In the genomic region with DNA sequence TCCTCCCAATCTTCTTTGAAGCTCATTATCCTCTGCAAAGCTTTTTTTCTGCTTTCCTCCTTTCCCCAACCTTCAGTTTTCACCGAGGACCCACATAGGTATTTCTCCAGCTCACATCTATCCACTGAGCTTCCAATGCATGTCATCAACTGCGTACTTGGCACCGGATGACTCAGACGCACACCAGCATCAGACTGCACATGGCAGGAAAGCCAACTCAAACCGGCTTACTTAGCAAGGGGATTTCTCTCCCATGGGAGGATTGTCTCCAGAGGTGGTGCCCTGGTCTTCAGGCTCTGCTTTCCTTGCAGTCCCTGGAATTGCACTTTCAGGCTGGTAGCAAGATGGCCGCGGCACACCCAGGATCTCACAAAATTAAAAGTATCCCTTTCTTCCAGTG, we compare ENCODE assay signal across 8 cellular contexts. TPM values are rescaled to one million over a fixed set of nuclear protein-coding genes. Genes with fewer than 3 reads are reported as not detected.
A peak's percentile ranks its signal among the peaks of the same experiment; 100 is the strongest.
DNase-seq lines count a peak whose midpoint lies in the region; ATAC-seq and TF ChIP-seq lines count a peak whose summit lies in the region.

No MANE protein-coding gene starts in this region.

- ATAC-seq in body of pancreas (no peak), upper lobe of left lung (ENCODE audit: low FRiP score in 2 of 2) (no peak)
- ATAC-seq in activated CD4-positive, CD25-positive, alpha-beta regulatory T cell treated with anti-CD3 and anti-CD28 coated beads, Interleukin-2, amount 50 U/mL, for 24 hours, result no peak

- WGBS in body of pancreas, 2 donors, result 67 to 74% methylated on average over 7 of the region's 7 CpGs
- 70 to 78% methylated on average over 7 of the region's 7 CpGs for whole genome bisulfite sequencing in upper lobe of left lung, 2 donors

- DNase-seq in activated effector memory CD4-positive, alpha-beta T cell treated with anti-CD3 and anti-CD28 coated beads, Interleukin-2, amount 50 U/mL, for 16 hours, result peak; percentile 68
- no peak for DNase-seq in activated effector memory CD4-positive, alpha-beta T cell treated with Interleukin-2 at 50 U/mL for 16 hours
- no peak for DNase-seq in body of pancreas
- peak; percentile 81 to 97 for DNase-seq in lung microvascular endothelial cell (ENCODE audit: low read depth in 2 of 2)
- no peak for DNase-seq in upper lobe of left lung
- DNase-seq in T-helper 9 cell, result no peak
- no peak for DNase-seq in NCI-H2171 (lab: John Stamatoyannopoulos, UW)

- H3K27me3 ChIP-seq in body of pancreas (no peaks in the 10 kb centered on the region), upper lobe of left lung (no peaks in the 10 kb centered on the region)

- no peak for TF ChIP-seq EP300 in upper lobe of left lung (IDR thresholded peaks at IDR 0.05)

- H3K9me3 ChIP-seq in body of pancreas (no peaks in the 10 kb centered on the region), upper lobe of left lung (no peaks in the 10 kb centered on the region)

- TF ChIP-seq POLR2A in body of pancreas (IDR thresholded peaks at IDR 0.05), result no peak
- TF ChIP-seq POLR2A in upper lobe of left lung (IDR thresholded peaks at IDR 0.05), result no peak

- no peak overlapping the region for H3K4me3 ChIP-seq in body of pancreas
- H3K4me3 ChIP-seq in upper lobe of left lung, result peak overlapping the region in 2 of 4 donors; percentile 94 to 97

- H3K27ac ChIP-seq in body of pancreas (peak overlapping the region; percentile 83 to 98 (median 94)), upper lobe of left lung (peak overlapping the region; percentile 88 to 97 (median 95))

- intact Hi-C loops in body of pancreas (cut with DNase I), result no loop called here

- peaks cover 29% of the 10 kb centered on the region for H3K4me1 ChIP-seq in body of pancreas
- H3K4me1 ChIP-seq in upper lobe of left lung, result peaks cover 21 to 32% (median 30%) of the 10 kb centered on the region in 4 donors

- no peak for TF ChIP-seq CTCF in body of pancreas (IDR thresholded peaks at IDR 0.05)
- TF ChIP-seq CTCF in upper lobe of left lung (IDR thresholded peaks at IDR 0.05), result no peak

- no peaks in the 10 kb centered on the region for H3K36me3 ChIP-seq in body of pancreas (replicated peaks in 1 of 2; ENCODE audit: insufficient read depth in 1 of 2, low read depth in 2 of 2)
- H3K36me3 ChIP-seq in upper lobe of left lung, result peaks cover 0 to 4% (median 0%) of the 10 kb centered on the region in 4 donors

RNA-seq across cellular contexts. Expression of a gene that starts 1.7 kb away (rescaled TPM):
- total RNA-seq in body of pancreas (10 to 100 TPM; 32.2 to 40.5 TPM), lung microvascular endothelial cell (17.2 and 24.6 TPM in 2 replicates), upper lobe of left lung (10 to 100 TPM; 35.6 to 61.3 (median 47.0) TPM)

Comparison
In these comparisons a context has a peak if more than half of its experiments do, and no peak if none do; other contexts are left out.
1. DNase-seq: peak in activated effector memory CD4-positive, alpha-beta T cell treated with anti-CD3 and anti-CD28 coated beads, Interleukin-2, amount 50 U/mL, for 16 hours (single experiment) and lung microvascular endothelial cell (2 of 2); none in activated effector memory CD4-positive, alpha-beta T cell treated with Interleukin-2 at 50 U/mL for 16 hours (single experiment), body of pancreas (0 of 4), upper lobe of left lung (0 of 2), T-helper 9 cell (single experiment) and NCI-H2171 (single experiment).